In the genomic region with DNA sequence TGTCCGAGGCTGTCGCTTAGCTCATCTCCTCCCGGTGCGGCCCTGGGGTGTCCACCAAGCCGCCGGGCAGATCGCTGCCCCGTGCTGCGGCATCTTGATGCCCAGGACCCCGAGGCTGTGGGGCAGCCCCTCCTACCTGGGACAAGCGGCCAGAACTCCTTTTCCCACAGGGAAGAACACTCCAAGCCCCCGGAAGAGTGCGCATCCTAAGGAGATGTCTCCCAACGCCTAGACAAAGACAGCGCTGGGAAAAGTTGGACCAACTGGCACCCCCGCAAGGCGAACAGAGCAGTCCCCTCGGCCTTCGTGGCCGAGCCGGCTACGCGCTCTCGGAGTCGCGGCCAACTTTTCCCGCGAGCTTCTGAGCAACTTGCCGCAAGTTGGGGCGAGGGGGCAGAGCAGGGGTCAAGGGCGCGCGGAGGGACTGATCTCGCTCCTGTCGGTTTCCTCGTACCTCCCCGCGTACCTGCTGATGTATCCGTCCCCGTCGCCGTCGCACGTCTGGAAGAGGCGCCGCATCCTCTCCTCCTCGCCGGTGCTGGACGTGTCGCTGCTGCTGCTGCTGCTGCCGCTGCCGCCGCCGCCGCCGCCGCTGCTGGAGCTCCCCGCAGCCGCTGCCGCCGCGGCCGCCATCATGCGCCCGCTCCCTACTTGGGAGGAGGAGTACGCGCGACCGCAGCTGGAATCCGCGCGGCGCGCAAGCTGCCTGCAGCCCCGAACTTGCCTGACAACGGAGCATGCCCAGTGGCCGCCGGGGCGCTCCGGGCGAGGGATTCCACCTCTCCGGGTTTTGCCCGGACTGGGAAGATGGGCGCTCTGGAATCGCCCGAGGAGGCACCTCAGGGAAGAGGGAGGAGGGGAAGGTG, we compare ENCODE assay signal across 8 cellular contexts. TPM values are rescaled to one million over a fixed set of nuclear protein-coding genes. Genes with fewer than 3 reads are reported as not detected.
DNase-seq lines count a peak whose midpoint lies in the region; ATAC-seq, FAIRE-seq and TF ChIP-seq lines count a peak whose summit lies in the region.

A gene (minus strand): TSS at position 675 of the 866 bp plus-strand sequence.

- TF ChIP-seq CTCF in A549 (IDR thresholded peaks at IDR 0.05) (no peak), epithelial cell of proximal tubule (conservative IDR thresholded peaks at IDR 0.05; ENCODE audit: low read depth, low read length) (no peak)

- peak within 1 kb of the TSS; percentile 73 for H3K4me2 ChIP-seq in A549

- H3K4me3 ChIP-seq in A549 (peak within 1 kb of the TSS; percentile 57), epithelial cell of proximal tubule (ENCODE audit: low read depth, low read length) (peak within 1 kb of the TSS; percentile 77)

- DNase-seq in A549 (ENCODE audit: low read depth in 1 of 2, low spot score in 1 of 2), result peak; percentile 70 to 71
- DNase-seq in NCI-H2171 (lab: John Stamatoyannopoulos, UW), result peak; percentile 63
- peak; percentile 73 for DNase-seq in activated CD8-positive, alpha-beta memory T cell treated with anti-CD3 and anti-CD28 coated beads for 24 hours
- DNase-seq in epithelial cell of proximal tubule (ENCODE audit: low read depth), result peak; percentile 6
- DNase-seq in mesenteric fat pad (ENCODE audit: low spot score), result no peak
- peak; percentile 40 for DNase-seq in stimulated activated naive CD8-positive, alpha-beta T cell treated with anti-CD3 and anti-CD28 coated beads, Interleukin-15, Interleukin-2, amounts not matched to agents 100 U/mL and 50 U/mL, for 24 hours

- POLR2A ChIA-PET in A549 (lab: Yijun Ruan, JAX), result interaction anchor here (1.9 kb wide), 1 partner anchor 26 kb away, joined by 6 read pairs; a partner anchor contains a TSS

- ATAC-seq in A549 (peak; percentile 87 to 91), GM18907 (IDR thresholded peaks at IDR 0.05; ENCODE audit: unreplicated experiment) (peak; percentile 37), GM21390 (IDR thresholded peaks at IDR 0.05; ENCODE audit: unreplicated experiment) (no peak)
- ATAC-seq in stimulated activated naive CD8-positive, alpha-beta T cell treated with anti-CD3 and anti-CD28 coated beads, Interleukin-15, Interleukin-2, amounts not matched to agents 100 U/mL and 50 U/mL, for 24 hours, result peak; percentile 36

- CTCF ChIA-PET in A549 (lab: Yijun Ruan, JAX), result interaction anchor here (0.7 to 3.3 kb wide), 7 partner anchors 14 to 492 kb away, joined by 3 to 11 read pairs (median 3); no protein-coding TSS in a partner anchor

- peaks cover 22% of the 10 kb centered on the region for H3K9me3 ChIP-seq in A549

- FAIRE-seq in A549 (lab: Jason Lieb, UNC), result no peak

- no peak for TF ChIP-seq POLR2A in A549 (IDR thresholded peaks at IDR 0.05; ENCODE audit: low read length)

- TF ChIP-seq EP300 in A549 (IDR thresholded peaks at IDR 0.05), result no peak

- H3K27ac ChIP-seq in A549, result peak within 1 kb of the TSS in 1 of 2 experiments; percentile 66; a peak in 4 of 6 replicates

- under 1% methylated on average over 16 of the region's 86 CpGs for WGBS in A549 (ENCODE audit: missing lambda C conversion rate)

- H3K4me1 ChIP-seq in A549, result peaks cover 7% of the 10 kb centered on the region; the same call in 2 of the 3 replicates

- no peak for TF ChIP-seq RAD21 in A549 (conservative IDR thresholded peaks at IDR 0.05 in 1 of 2, IDR thresholded peaks at IDR 0.05 in 1 of 2)

TF ChIP-seq in A549, 52 proteins besides CTCF, POLR2A, EP300 and RAD21:
- no peak for TF ChIP-seq RCOR1 (IDR thresholded peaks at IDR 0.05; ENCODE audit: low read depth, low read length)
- 0 out of 2 replicates have a peak, but pooled peaks have one; percentile 3 for TF ChIP-seq CBX8 (IDR thresholded peaks at IDR 0.05)

RNA-seq across cellular contexts. Expression of the gene that starts here (rescaled TPM):
- polyA plus RNA-seq in A549 (2011; rRNA removed) (0.09 and 0.22 TPM in 2 replicates), A549 (2017; fragmentation: RNase III; extraction: RNeasy Plus Mini Kit Qiagen cat#74134 plus additional on column Dnase treatment) (0.10 to 0.31 TPM (median 0.20 TPM) in 3 replicates)
- 0.05 and 0.06 TPM in 2 replicates for polyA plus RNA-seq in A549 (2012; cell fraction: cytosol; rRNA removed)
- 0.04 and 0.05 TPM in 2 replicates for polyA plus RNA-seq in A549 (2012; cell fraction: nucleus; rRNA removed)
- 0.34 and 1.7 TPM in 2 replicates for polyA minus RNA-seq in A549 (2011; rRNA and poly(A)+ RNA removed)
- total RNA-seq in epithelial cell of proximal tubule (4.3 and 6.3 TPM in 2 replicates), mesenteric fat pad (25.2 TPM)
